In genomic region chr11:119205574-119206511, GRCh38 we compare ENCODE assay signal across 8 cellular contexts. TPM values are rescaled to one million over a fixed set of nuclear protein-coding genes. Genes with fewer than 3 reads are reported as not detected.
DNase-seq lines count a peak whose midpoint lies in the region; ATAC-seq and TF ChIP-seq lines count a peak whose summit lies in the region.

Gene CBL (plus strand): TSS chr11:119206339. CDS start chr11:119206418, 79 bp downstream.

- peak; percentile 94 to 95 for ATAC-seq in natural killer cell treated with Interleukin-12 subunit alpha and Interleukin-12 subunit beta and Interleukin-15 and Interleukin-18, amount 100 ng/mL, for 72 hours

- peak within 1 kb of the TSS; percentile 93 for H3K4me2 ChIP-seq in GM23248 (ENCODE audit: unreplicated experiment)

- peak within 1 kb of the TSS; percentile 88 for H2AFZ ChIP-seq in GM23248

- no peaks in the 10 kb centered on the region for H3K9me3 Mint-ChIP-seq in activated T-helper 2 cell treated with anti-CD3 and anti-CD28 coated beads, Interferon-gamma antibody, Interleukin-2, Interleukin-4, amounts not matched to agents 10 μg/mL and 5 μg/mL and 100 μg/mL, durations not matched to agents 14 hours and 24 hours and 36 hours
- no peaks in the 10 kb centered on the region for H3K9me3 Mint-ChIP-seq in natural killer cell treated with Interleukin-12 subunit alpha and Interleukin-12 subunit beta and Interleukin-15 and Interleukin-18, amount 100 ng/mL, for 72 hours

- peaks cover 45% of the 10 kb centered on the region for H3K79me2 ChIP-seq in GM23248 (ENCODE audit: insufficient read depth)

- TF ChIP-seq CTCF in fibroblast of pulmonary artery (IDR thresholded peaks at IDR 0.05; ENCODE audit: low read length, missing control alignments): peak; percentile 73

- peak within 1 kb of the TSS; percentile 89 for H3K9ac ChIP-seq in GM23248

- 0 to 2% methylated on average over 24 to 52 of the region's 89 CpGs for WGBS in GM23248 (ENCODE audit: low coverage in 1 of 2, low lambda C conversion rate in 2 of 2, missing lambda C conversion rate in 2 of 2), 2 experiments

- H3K9me3 ChIP-seq in GM23248 (ENCODE audit: low read depth): no peaks in the 10 kb centered on the region

- DNase-seq in EH (ENCODE audit: low read depth) (peak; percentile 90), GM23248 (peak; percentile 90), LHCN-M2 (ENCODE audit: low read depth) (peak; percentile 82), RPMI8226 (peak; percentile 88), fibroblast of pulmonary artery (ENCODE audit: low read depth) (peak; percentile 89)
- peak; percentile 89 for DNase-seq in activated T-helper 2 cell treated with anti-CD3 and anti-CD28 coated beads, Interferon-gamma antibody, Interleukin-2, Interleukin-4, amounts not matched to agents 10 μg/mL and 5 μg/mL and 100 μg/mL, durations not matched to agents 14 hours and 24 hours and 36 hours (ENCODE audit: low spot score)
- DNase-seq in natural killer cell treated with Interleukin-12 subunit alpha and Interleukin-12 subunit beta and Interleukin-15 and Interleukin-18, amount 100 ng/mL, for 72 hours (ENCODE audit: low spot score): peak; percentile 91
- peak; percentile 94 for DNase-seq in stimulated activated naive CD4-positive, alpha-beta T cell treated with Interleukin-2 at 50 U/mL for 16 hours (lab: John Stamatoyannopoulos, UW)

- H3K4me1 ChIP-seq in GM23248 (ENCODE audit: insufficient read depth): peaks cover 18% of the 10 kb centered on the region; the same call in 1 of the 2 replicates

- no peaks in the 10 kb centered on the region for H3K36me3 ChIP-seq in GM23248 (ENCODE audit: low read depth)

- H3F3A ChIP-seq in GM23248 (ENCODE audit: insufficient read depth): peaks cover 10% of the 10 kb centered on the region

- no peaks in the 10 kb centered on the region for H3K9me2 ChIP-seq in GM23248 (ENCODE audit: insufficient read depth)

- H3K27ac Mint-ChIP-seq in activated T-helper 2 cell treated with anti-CD3 and anti-CD28 coated beads, Interferon-gamma antibody, Interleukin-2, Interleukin-4, amounts not matched to agents 10 μg/mL and 5 μg/mL and 100 μg/mL, durations not matched to agents 14 hours and 24 hours and 36 hours: peak within 1 kb of the TSS; percentile 94
- peak within 1 kb of the TSS; percentile 81 to 98 for H3K27ac Mint-ChIP-seq in natural killer cell treated with Interleukin-12 subunit alpha and Interleukin-12 subunit beta and Interleukin-15 and Interleukin-18, amount 100 ng/mL, for 72 hours

- H3K36me3 Mint-ChIP-seq in activated T-helper 2 cell treated with anti-CD3 and anti-CD28 coated beads, Interferon-gamma antibody, Interleukin-2, Interleukin-4, amounts not matched to agents 10 μg/mL and 5 μg/mL and 100 μg/mL, durations not matched to agents 14 hours and 24 hours and 36 hours (ENCODE audit: low read depth): peaks cover 7% of the 10 kb centered on the region
- H3K36me3 Mint-ChIP-seq in natural killer cell treated with Interleukin-12 subunit alpha and Interleukin-12 subunit beta and Interleukin-15 and Interleukin-18, amount 100 ng/mL, for 72 hours: no peaks in the 10 kb centered on the region

- H3K4me3 ChIP-seq in GM23248: peak within 1 kb of the TSS; percentile 98
- H3K4me3 ChIP-seq in fibroblast of pulmonary artery (replicated peaks; ENCODE audit: low read depth, low read length): peak within 1 kb of the TSS; percentile 92

- no peaks in the 10 kb centered on the region for H3K27me3 ChIP-seq in GM23248 (replicated peaks; ENCODE audit: insufficient read depth)

- H3K27ac ChIP-seq in GM23248: peak within 1 kb of the TSS; percentile 75

- H4K20me1 ChIP-seq in GM23248 (ENCODE audit: insufficient read depth): 0 out of 2 replicates have a peak, but pooled peaks cover 4% of the 10 kb centered on the region

- peak within 1 kb of the TSS; percentile 93 for H3K4me3 Mint-ChIP-seq in activated T-helper 2 cell treated with anti-CD3 and anti-CD28 coated beads, Interferon-gamma antibody, Interleukin-2, Interleukin-4, amounts not matched to agents 10 μg/mL and 5 μg/mL and 100 μg/mL, durations not matched to agents 14 hours and 24 hours and 36 hours (ENCODE audit: low read depth)
- H3K4me3 Mint-ChIP-seq in natural killer cell treated with Interleukin-12 subunit alpha and Interleukin-12 subunit beta and Interleukin-15 and Interleukin-18, amount 100 ng/mL, for 72 hours: peak within 1 kb of the TSS; percentile 95

- intact Hi-C loops in activated T-helper 2 cell treated with anti-CD3 and anti-CD28 coated beads, Interferon-gamma antibody, Interleukin-2, Interleukin-4, amounts not matched to agents 10 μg/mL and 5 μg/mL and 100 μg/mL, durations not matched to agents 14 hours and 24 hours and 36 hours (cut with micrococcal nuclease): loop anchor here (1.0 to 5.0 kb wide), 7 partner anchors 31 to 187 kb away; partner anchors contain the start of genes RPS25 and TRAPPC4

- peaks cover 22% of the 10 kb centered on the region for H3K4me1 Mint-ChIP-seq in activated T-helper 2 cell treated with anti-CD3 and anti-CD28 coated beads, Interferon-gamma antibody, Interleukin-2, Interleukin-4, amounts not matched to agents 10 μg/mL and 5 μg/mL and 100 μg/mL, durations not matched to agents 14 hours and 24 hours and 36 hours (ENCODE audit: low read depth)
- peaks cover 20 to 23% of the 10 kb centered on the region in 2 donors for H3K4me1 Mint-ChIP-seq in natural killer cell treated with Interleukin-12 subunit alpha and Interleukin-12 subunit beta and Interleukin-15 and Interleukin-18, amount 100 ng/mL, for 72 hours (ENCODE audit: low read depth in 2 of 2)

- peaks cover 2% of the 10 kb centered on the region for H3K27me3 Mint-ChIP-seq in activated T-helper 2 cell treated with anti-CD3 and anti-CD28 coated beads, Interferon-gamma antibody, Interleukin-2, Interleukin-4, amounts not matched to agents 10 μg/mL and 5 μg/mL and 100 μg/mL, durations not matched to agents 14 hours and 24 hours and 36 hours (ENCODE audit: low read depth)
- H3K27me3 Mint-ChIP-seq in natural killer cell treated with Interleukin-12 subunit alpha and Interleukin-12 subunit beta and Interleukin-15 and Interleukin-18, amount 100 ng/mL, for 72 hours: no peaks in the 10 kb centered on the region

- in situ Hi-C loops in GM23248 (cut with MboI): no loop called here

RNA-seq across cellular contexts. Expression of gene CBL, which starts in this region (rescaled TPM):
- 7.8 and 8.6 TPM in 2 replicates for total RNA-seq in GM23248 (2014; rRNA removed; shearing (Covaris generic))
- 5.0 and 5.8 TPM in 2 replicates for polyA plus RNA-seq in GM23248 (2016; fragmentation: Nextera tagmentation; extraction: Ambion mirVana)
- 18.1 and 18.3 TPM in 2 replicates for total RNA-seq in LHCN-M2 (2014; rRNA removed)
- 7.6 TPM for polyA plus RNA-seq in LHCN-M2 (2012)
- total RNA-seq in activated T-helper 2 cell treated with anti-CD3 and anti-CD28 coated beads, Interferon-gamma antibody, Interleukin-2, Interleukin-4, amounts not matched to agents 10 μg/mL and 5 μg/mL and 100 μg/mL, durations not matched to agents 14 hours and 24 hours and 36 hours: 38.6 and 39.6 TPM in 2 replicates
- total RNA-seq in natural killer cell treated with Interleukin-12 subunit alpha and Interleukin-12 subunit beta and Interleukin-15 and Interleukin-18, amount 100 ng/mL, for 72 hours: 10 to 100 TPM; 29.1 to 50.5 TPM

Comparison
In these comparisons a context has a peak if more than half of its experiments do, and no peak if none do; other contexts are left out.
1. Peak in every context shown above with its lines: DNase-seq, ATAC-seq, H3K4me3 ChIP-seq and H3K27ac ChIP-seq.